9 cellular contexts compared by ENCODE assay signal in the genomic region with DNA sequence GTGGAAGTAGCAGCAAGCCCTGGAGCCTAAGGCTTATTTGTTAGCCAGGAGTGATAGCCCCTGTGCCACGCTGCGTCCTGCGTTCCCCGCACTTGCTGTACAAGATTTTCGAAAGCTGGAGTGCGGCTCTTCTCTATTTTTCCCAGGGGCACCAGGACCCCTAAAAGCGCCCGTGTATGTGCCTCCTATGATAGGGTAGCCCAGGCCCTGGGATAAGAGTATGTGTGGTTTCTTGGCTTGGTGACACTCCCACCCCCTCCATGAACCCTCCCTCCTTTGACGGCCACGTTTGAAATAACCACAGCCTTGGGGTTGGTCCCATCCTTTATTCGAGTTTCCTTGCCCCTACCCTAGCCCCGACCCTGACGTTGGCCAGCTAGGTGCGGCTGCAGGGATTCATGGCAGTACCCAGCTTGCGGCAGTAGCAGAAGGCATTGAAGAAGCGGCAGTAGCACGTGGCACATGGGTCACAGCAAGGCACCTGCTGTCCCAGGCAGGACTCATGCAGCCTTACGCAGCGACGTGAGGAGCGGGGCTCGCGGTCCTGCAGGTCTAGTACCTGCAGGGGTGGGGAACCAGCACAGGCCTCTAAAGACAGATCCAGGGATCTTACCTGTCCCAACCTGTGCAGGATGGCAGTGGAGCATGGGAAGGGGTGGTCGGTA. TPM values are rescaled to one million over a fixed set of nuclear protein-coding genes. Genes with fewer than 3 reads are reported as not detected.
DNase-seq lines count a peak whose midpoint lies in the region; FAIRE-seq and TF ChIP-seq lines count a peak whose summit lies in the region.
"Had no signal": no experiment of that assay in that cellular context is flagged by ENCODE, and none has a peak within 500 bp of the region (broad histone marks: within the 10 kb centered on the region; RNA-seq: fewer than 3 reads in every experiment).

No MANE protein-coding gene starts in this region.

- intact Hi-C loops in sigmoid colon (cut with DNase I), result loop anchor here (5.0 kb wide), 2 partner anchors 40 to 185 kb away; a partner anchor contains a TSS

- in situ Hi-C loops in G401 (cut with HindIII; ENCODE audit: low sequenced_read_pairs), result loop anchor here (5.0 kb wide), 1 partner anchor 35 kb away; no protein-coding TSS in a partner anchor

- H3K36me3 ChIP-seq in sigmoid colon, result peaks cover 0 to 8% (median 0%) of the 10 kb centered on the region in 4 donors

- H3K9me3 ChIP-seq in sigmoid colon, result no peaks in the 10 kb centered on the region

- H3K27me3 ChIP-seq in sigmoid colon, result no peaks in the 10 kb centered on the region

- H3K27ac ChIP-seq in VCaP, result peak overlapping the region; percentile 77; the same call in 1 of the 2 replicates
- peak overlapping the region; percentile 80 to 98 (median 94) for H3K27ac ChIP-seq in sigmoid colon

- DNase-seq in G401 (ENCODE audit: low spot score), result peak; percentile 39
- no peak for DNase-seq in fibroblast of mammary gland (ENCODE audit: low read depth)
- DNase-seq in sigmoid colon, result no peak
- DNase-seq in NCI-H510A treated with DMSO at 0.1 percent for 48 hours (lab: John Stamatoyannopoulos, UW), result no peak
- DNase-seq in NCI-H1417 treated with DMSO at 0.1 percent for 48 hours (lab: John Stamatoyannopoulos, UW), result no peak
- DNase-seq in SIG-M5 treated with dmso at 0.1 percent for 504 hours (lab: John Stamatoyannopoulos, UW; ENCODE audit: unreplicated experiment), result no peak
- no peak for DNase-seq in HTR-8/SVneo (ENCODE audit: insufficient read length, low spot score)

- peak overlapping the region; percentile 94 for H3K4me3 ChIP-seq in fibroblast of mammary gland (ENCODE audit: control insufficient read depth, low read depth, low read length)
- peak overlapping the region; percentile 35 to 97 (median 90) for H3K4me3 ChIP-seq in sigmoid colon

- no peak for TF ChIP-seq EP300 in sigmoid colon (IDR thresholded peaks at IDR 0.05)

- no peak for TF ChIP-seq POLR2A in sigmoid colon (IDR thresholded peaks at IDR 0.05)

- no peak for FAIRE-seq in HTR-8/SVneo (lab: Jason Lieb, UNC)
- FAIRE-seq: islet of Langerhans had no signal

- 78 to 84% methylated on average over 24 of the region's 24 CpGs for WGBS in sigmoid colon, 2 donors

- H3K4me1 ChIP-seq in sigmoid colon, result peaks cover 0 to 45% (median 40%) of the 10 kb centered on the region in 4 donors

- TF ChIP-seq CTCF in VCaP (conservative IDR thresholded peaks at IDR 0.05), result no peak
- no peak for TF ChIP-seq CTCF in fibroblast of mammary gland (conservative IDR thresholded peaks at IDR 0.05; ENCODE audit: control insufficient read depth, insufficient read depth, low read depth, low read length)
- no peak for TF ChIP-seq CTCF in sigmoid colon (IDR thresholded peaks at IDR 0.05)

RNA-seq across cellular contexts. Expression of a gene that starts 1.0 kb away (rescaled TPM):
- total RNA-seq in G401 (2014; rRNA removed; shearing (Covaris generic)), result not detected in 2 replicates
- total RNA-seq in sigmoid colon, result not detected
- not detected for polyA plus RNA-seq in sigmoid colon

RNA-seq across cellular contexts. Expression of a gene that starts 1.4 kb away (rescaled TPM):
- 91.8 and 119 TPM in 2 replicates for total RNA-seq in G401 (2014; rRNA removed; shearing (Covaris generic))
- total RNA-seq in sigmoid colon, result 100 to 1,000 TPM in 2 of 4 donors, 10 to 100 TPM in 2; 70.3 to 112 (median 93.6) TPM
- polyA plus RNA-seq in sigmoid colon, result 100 to 1,000 TPM; 214 to 287 (median 231) TPM

RNA-seq across cellular contexts. Expression of a gene that starts 46.2 kb away (rescaled TPM):
- 4.1 and 11.5 TPM in 2 replicates for total RNA-seq in G401 (2014; rRNA removed; shearing (Covaris generic))
- 10 to 100 TPM; 23.9 to 60.9 (median 35.2) TPM for total RNA-seq in sigmoid colon
- polyA plus RNA-seq in sigmoid colon, result 10 to 100 TPM; 10.2 to 26.7 (median 11.8) TPM

RNA-seq across cellular contexts. Expression of a gene that starts 51.5 kb away (rescaled TPM):
- total RNA-seq in G401 (2014; rRNA removed; shearing (Covaris generic)), result not detected in 2 replicates
- total RNA-seq in sigmoid colon, result 1 to 10 TPM in 2 of 4 donors, under 1 TPM in 1, not detected in 1; 0.14 to 3.9 (median 1.4) TPM
- polyA plus RNA-seq in sigmoid colon, result 100 to 1,000 TPM in 1 of 3 donors, 10 to 100 TPM in 2; 88.3 to 353 (median 90.4) TPM
